Comparison of ENCODE assay signal across 8 cellular contexts in the genomic region with DNA sequence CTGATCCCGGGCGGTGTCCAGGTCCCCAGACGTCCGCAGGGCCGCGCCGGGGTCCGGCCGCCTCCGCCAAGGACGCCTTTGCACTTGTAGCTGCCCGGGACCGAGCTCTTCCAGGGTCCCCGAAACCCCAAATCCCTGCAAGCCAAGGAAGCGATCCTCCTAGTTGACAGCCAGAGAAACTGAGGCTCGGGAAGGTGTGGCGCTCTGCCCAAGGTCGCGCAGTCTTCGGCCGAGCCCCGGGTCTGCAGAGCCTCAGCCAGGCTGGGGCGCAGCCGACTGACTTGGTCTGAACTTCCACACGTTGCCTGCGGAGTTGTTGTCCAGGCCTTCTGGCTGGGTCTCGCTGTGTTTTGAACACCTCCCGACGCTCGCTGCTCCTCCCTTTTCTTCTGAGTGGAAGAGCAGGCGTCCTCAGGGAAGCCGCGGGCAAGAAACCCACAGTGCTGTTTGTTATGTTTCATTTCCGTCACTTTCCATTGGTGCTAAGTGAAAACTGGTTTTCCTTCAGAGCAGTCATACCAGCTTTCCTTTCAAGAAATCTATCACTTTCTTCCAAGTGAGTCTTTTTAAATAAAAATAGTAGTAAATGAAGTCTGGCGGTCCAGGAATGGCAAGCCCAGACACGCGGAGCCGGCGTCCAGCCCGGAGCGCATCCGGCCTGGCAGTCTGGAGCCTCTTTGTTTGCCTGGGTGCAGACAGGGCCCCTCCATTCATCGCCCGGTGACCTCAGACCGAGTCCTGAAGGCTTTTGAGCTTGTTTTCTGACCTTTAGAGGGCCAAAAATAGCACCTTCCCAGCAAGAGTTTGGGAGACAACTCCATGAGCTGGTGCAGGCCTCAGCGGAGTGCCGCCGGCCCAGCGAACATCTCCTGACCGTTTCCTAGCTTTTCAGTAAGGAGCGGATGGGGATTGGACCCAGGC. TPM values are rescaled to one million over a fixed set of nuclear protein-coding genes. Genes with fewer than 3 reads are reported as not detected.
DNase-seq lines count a peak whose midpoint lies in the region; ATAC-seq and TF ChIP-seq lines count a peak whose summit lies in the region.

No MANE protein-coding gene starts in this region.

- H3K9me3 ChIP-seq in heart left ventricle (no peaks in the 10 kb centered on the region), parathyroid adenoma (ENCODE audit: control insufficient read depth, low read length) (no peaks in the 10 kb centered on the region)

- H3K36me3 ChIP-seq in heart left ventricle (peaks cover 0 to 14% (median under 1%) of the 10 kb centered on the region in 9 donors), parathyroid adenoma (ENCODE audit: control insufficient read depth, insufficient read depth, low read length) (no peaks in the 10 kb centered on the region)

- H3K9ac ChIP-seq in parathyroid adenoma: peak overlapping the region; percentile 83

- H3K4me1 ChIP-seq in heart left ventricle: peaks cover 6 to 42% (median 30%) of the 10 kb centered on the region in 12 donors
- peaks cover 9% of the 10 kb centered on the region for H3K4me1 ChIP-seq in parathyroid adenoma

- peaks cover 6% of the 10 kb centered on the region for H3K79me2 ChIP-seq in parathyroid adenoma

- intact Hi-C loops in heart left ventricle (cut with DNase I): loop anchor here in 4 of 10 donors (1.0 to 5.0 kb wide), 3 partner anchors 33 kb away; a partner anchor contains a TSS

- TF ChIP-seq CTCF in heart left ventricle (IDR thresholded peaks at IDR 0.05): no peak
- no peak for TF ChIP-seq CTCF in parathyroid adenoma (IDR thresholded peaks at IDR 0.05)

- H3K27ac ChIP-seq in heart left ventricle (peak overlapping the region; percentile 81 to 91 (median 86)), parathyroid adenoma (peak overlapping the region; percentile 43)

- no peak for TF ChIP-seq POLR2A in heart left ventricle (IDR thresholded peaks at IDR 0.05)

- peak overlapping the region; percentile 68 to 99 (median 89) for H3K4me3 ChIP-seq in heart left ventricle
- H3K4me3 ChIP-seq in parathyroid adenoma (ENCODE audit: low read depth, low read length): peak overlapping the region; percentile 56

- H2AFZ ChIP-seq in parathyroid adenoma: peak overlapping the region; percentile 90

- peak; percentile 7 for DNase-seq in activated T-cell treated with anti-CD3 and anti-CD28 coated beads for 1 hour (ENCODE audit: low read depth)
- no peak for DNase-seq in activated T-cell treated with anti-CD3 and anti-CD28 coated beads, Interleukin-2, amount 50 U/mL, for 1 hour
- DNase-seq in NCI-H510A treated with DMSO at 0.1 percent for 48 hours (lab: John Stamatoyannopoulos, UW): peak; percentile 63
- DNase-seq in amniotic stem cell (lab: John Stamatoyannopoulos, UW): peak; percentile 41
- peak; percentile 37 to 73 (median 60) for DNase-seq in heart left ventricle

- 3 to 7% (median 5%) methylated on average over 36 to 51 of the region's 51 CpGs for WGBS in heart left ventricle, 4 donors

- H3K27me3 ChIP-seq in heart left ventricle (no peaks in the 10 kb centered on the region), parathyroid adenoma (ENCODE audit: control insufficient read depth, insufficient read depth, low read length) (no peaks in the 10 kb centered on the region)

- peak; percentile 22 for ATAC-seq in HG02610 (IDR thresholded peaks at IDR 0.05; ENCODE audit: unreplicated experiment)
- peak; percentile 39 to 69 (median 58) for ATAC-seq in heart left ventricle
- no peak for ATAC-seq in HG03097 (IDR thresholded peaks at IDR 0.05; ENCODE audit: low FRiP score, unreplicated experiment)

- H3K4me2 ChIP-seq in parathyroid adenoma (ENCODE audit: low read length): peak overlapping the region; percentile 66

RNA-seq across cellular contexts. Expression of a gene that starts 0.7 kb away (rescaled TPM):
- 10 to 100 TPM; 48.3 to 69.8 (median 57.2) TPM for total RNA-seq in heart left ventricle
- polyA plus RNA-seq in heart left ventricle: 10 to 100 TPM; 32.6 to 34.2 TPM

RNA-seq across cellular contexts. Expression of a gene that starts 32.5 kb away (rescaled TPM):
- total RNA-seq in heart left ventricle: 10 to 100 TPM in 2 of 9 donors, 1 to 10 TPM in 7; 2.4 to 11.0 (median 6.3) TPM
- polyA plus RNA-seq in heart left ventricle: 10 to 100 TPM in 1 of 2 donors, 1 to 10 TPM in 1; 2.2 to 19.5 TPM

RNA-seq across cellular contexts. Expression of a gene that starts 33.0 kb away (rescaled TPM):
- 10 to 100 TPM; 16.0 to 27.3 (median 22.0) TPM for total RNA-seq in heart left ventricle
- polyA plus RNA-seq in heart left ventricle: 10 to 100 TPM in 1 of 2 donors, 1 to 10 TPM in 1; 4.2 to 15.3 TPM

RNA-seq across cellular contexts. Expression of a gene that starts 52.6 kb away (rescaled TPM):
- 1 to 10 TPM in 2 of 9 donors, under 1 TPM in 7; 0.07 to 3.8 (median 0.50) TPM for total RNA-seq in heart left ventricle
- under 1 TPM; 0.38 to 0.47 TPM for polyA plus RNA-seq in heart left ventricle
